ENCODE assay signal across 10 cellular contexts in the genomic region with DNA sequence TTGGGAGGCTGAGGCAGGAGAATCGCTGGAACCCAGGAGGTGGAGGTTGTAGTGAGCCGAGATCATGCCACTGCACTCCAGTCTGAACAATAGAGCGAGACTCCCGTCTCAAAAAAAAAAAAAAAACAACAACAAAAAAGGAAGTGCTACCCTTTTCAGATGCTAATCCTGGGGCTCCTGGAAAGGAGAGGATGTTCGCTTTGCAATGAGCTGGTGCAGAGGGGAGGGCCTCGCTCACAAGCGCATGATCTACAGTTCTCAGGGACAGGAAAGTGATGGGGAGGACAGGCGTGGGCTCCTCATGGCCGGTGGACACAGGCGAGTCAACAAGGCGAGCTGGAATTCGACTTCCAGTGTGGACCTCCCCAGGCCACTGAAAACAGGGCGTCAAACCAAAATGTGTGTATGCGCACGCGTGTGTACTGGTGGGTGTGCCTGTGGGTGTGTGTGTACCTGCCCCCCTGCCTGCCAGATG. TPM values are rescaled to one million over a fixed set of nuclear protein-coding genes. Genes with fewer than 3 reads are reported as not detected.
DNase-seq lines count a peak whose midpoint lies in the region; ATAC-seq lines count a peak whose summit lies in the region.
"Had no signal": no experiment of that assay in that cellular context is flagged by ENCODE, and none has a peak within 500 bp of the region (broad histone marks: within the 10 kb centered on the region; RNA-seq: fewer than 3 reads in every experiment).

No MANE protein-coding gene starts in this region.

- H3K27ac ChIP-seq in BLaER1: peak overlapping the region; percentile 76
- H3K27ac ChIP-seq in KOPT-K1 (ENCODE audit: low read depth, low read length, poor library complexity, severe bottlenecking): peak overlapping the region; percentile 100
- H3K27ac ChIP-seq: SJCRH30 had no signal

- peak overlapping the region; percentile 82 for H3K4me3 Mint-ChIP-seq in activated T-helper 2 cell treated with anti-CD3 and anti-CD28 coated beads, Interferon-gamma antibody, Interleukin-2, Interleukin-4, amounts not matched to agents 10 μg/mL and 5 μg/mL and 100 μg/mL, durations not matched to agents 14 hours and 24 hours and 36 hours (ENCODE audit: low read depth)
- peak overlapping the region; percentile 80 for H3K4me3 Mint-ChIP-seq in memory B cell

- ATAC-seq in memory B cell (ENCODE audit: low read depth) (no peak), HG03159 (IDR thresholded peaks at IDR 0.05; ENCODE audit: unreplicated experiment) (no peak), HG03095 (IDR thresholded peaks at IDR 0.05; ENCODE audit: unreplicated experiment) (no peak)

- H3K36me3 Mint-ChIP-seq in activated T-helper 2 cell treated with anti-CD3 and anti-CD28 coated beads, Interferon-gamma antibody, Interleukin-2, Interleukin-4, amounts not matched to agents 10 μg/mL and 5 μg/mL and 100 μg/mL, durations not matched to agents 14 hours and 24 hours and 36 hours (ENCODE audit: low read depth): peaks cover 90% of the 10 kb centered on the region
- H3K36me3 Mint-ChIP-seq in memory B cell: peaks cover 13% of the 10 kb centered on the region

- H3K9me3 ChIP-seq in BLaER1 (no peaks in the 10 kb centered on the region), KOPT-K1 (ENCODE audit: insufficient read depth, low read length, poor library complexity, severe bottlenecking) (no peaks in the 10 kb centered on the region)
- H3K9me3 ChIP-seq: adrenal gland, SJCRH30 had no signal

- no peaks in the 10 kb centered on the region for H3K27me3 Mint-ChIP-seq in activated T-helper 2 cell treated with anti-CD3 and anti-CD28 coated beads, Interferon-gamma antibody, Interleukin-2, Interleukin-4, amounts not matched to agents 10 μg/mL and 5 μg/mL and 100 μg/mL, durations not matched to agents 14 hours and 24 hours and 36 hours (ENCODE audit: low read depth)
- H3K27me3 Mint-ChIP-seq in memory B cell: no peaks in the 10 kb centered on the region

- no peaks in the 10 kb centered on the region for H3K9me3 Mint-ChIP-seq in activated T-helper 2 cell treated with anti-CD3 and anti-CD28 coated beads, Interferon-gamma antibody, Interleukin-2, Interleukin-4, amounts not matched to agents 10 μg/mL and 5 μg/mL and 100 μg/mL, durations not matched to agents 14 hours and 24 hours and 36 hours
- no peaks in the 10 kb centered on the region for H3K9me3 Mint-ChIP-seq in memory B cell

- no peaks in the 10 kb centered on the region for H3K27me3 ChIP-seq in BLaER1
- H3K27me3 ChIP-seq: adrenal gland, SJCRH30 had no signal

- peak; percentile 45 for DNase-seq in activated T-helper 2 cell treated with anti-CD3 and anti-CD28 coated beads, Interferon-gamma antibody, Interleukin-2, Interleukin-4, amounts not matched to agents 10 μg/mL and 5 μg/mL and 100 μg/mL, durations not matched to agents 14 hours and 24 hours and 36 hours (ENCODE audit: low spot score)
- peak in 1 of 2 donors; percentile 41 for DNase-seq in memory B cell (ENCODE audit: low spot score in 2 of 2)
- no peak for DNase-seq in NCI-H2107 (lab: John Stamatoyannopoulos, UW)
- DNase-seq in RKO (ENCODE audit: low spot score): no peak
- DNase-seq: adrenal gland, SJCRH30 had no signal

- no peaks in the 10 kb centered on the region for H4K20me1 ChIP-seq in BLaER1

- peak overlapping the region; percentile 99 for H3K27ac Mint-ChIP-seq in activated T-helper 2 cell treated with anti-CD3 and anti-CD28 coated beads, Interferon-gamma antibody, Interleukin-2, Interleukin-4, amounts not matched to agents 10 μg/mL and 5 μg/mL and 100 μg/mL, durations not matched to agents 14 hours and 24 hours and 36 hours
- peak overlapping the region; percentile 97 for H3K27ac Mint-ChIP-seq in memory B cell

- peaks cover 71% of the 10 kb centered on the region for H3K4me1 Mint-ChIP-seq in activated T-helper 2 cell treated with anti-CD3 and anti-CD28 coated beads, Interferon-gamma antibody, Interleukin-2, Interleukin-4, amounts not matched to agents 10 μg/mL and 5 μg/mL and 100 μg/mL, durations not matched to agents 14 hours and 24 hours and 36 hours (ENCODE audit: low read depth)
- H3K4me1 Mint-ChIP-seq in memory B cell: peaks cover 68% of the 10 kb centered on the region

- H3K9ac ChIP-seq in BLaER1: no peak overlapping the region

- intact Hi-C loops in activated T-helper 2 cell treated with anti-CD3 and anti-CD28 coated beads, Interferon-gamma antibody, Interleukin-2, Interleukin-4, amounts not matched to agents 10 μg/mL and 5 μg/mL and 100 μg/mL, durations not matched to agents 14 hours and 24 hours and 36 hours (cut with micrococcal nuclease): loop anchor here (2.0 to 5.0 kb wide), 4 partner anchors 105 to 402 kb away; no protein-coding TSS in a partner anchor

- H3K36me3 ChIP-seq in BLaER1 (no peaks in the 10 kb centered on the region), KOPT-K1 (ENCODE audit: insufficient read depth, low read length) (peaks cover 9% of the 10 kb centered on the region; the same call in 1 of the 2 replicates)
- H3K36me3 ChIP-seq: adrenal gland, SJCRH30 had no signal

- H3K4me2 ChIP-seq in BLaER1: peak overlapping the region; percentile 94

- H3K4me3 ChIP-seq in BLaER1: peak overlapping the region; percentile 46; the same call in 1 of the 2 replicates
- H3K4me3 ChIP-seq: adrenal gland, SJCRH30 had no signal

- H3K4me1 ChIP-seq in BLaER1: peaks cover 99% of the 10 kb centered on the region

RNA-seq across cellular contexts. Expression of gene USP20, which starts 54.2 kb away (rescaled TPM):
- total RNA-seq in activated T-helper 2 cell treated with anti-CD3 and anti-CD28 coated beads, Interferon-gamma antibody, Interleukin-2, Interleukin-4, amounts not matched to agents 10 μg/mL and 5 μg/mL and 100 μg/mL, durations not matched to agents 14 hours and 24 hours and 36 hours: 45.6 and 52.3 TPM in 2 replicates

RNA-seq across cellular contexts. Expression of gene C9orf78, which starts 54.4 kb away (rescaled TPM):
- 54.4 and 59.6 TPM in 2 replicates for total RNA-seq in activated T-helper 2 cell treated with anti-CD3 and anti-CD28 coated beads, Interferon-gamma antibody, Interleukin-2, Interleukin-4, amounts not matched to agents 10 μg/mL and 5 μg/mL and 100 μg/mL, durations not matched to agents 14 hours and 24 hours and 36 hours
